14 cellular contexts compared by ENCODE assay signal in genomic region chr17:78600181-78600651, GRCh38. TPM values are rescaled to one million over a fixed set of nuclear protein-coding genes. Genes with fewer than 3 reads are reported as not detected.
DNase-seq lines count a peak whose midpoint lies in the region; ATAC-seq, FAIRE-seq and TF ChIP-seq lines count a peak whose summit lies in the region.
"Had no signal": no experiment of that assay in that cellular context is flagged by ENCODE, and none has a peak within 500 bp of the region (broad histone marks: within the 10 kb centered on the region; RNA-seq: fewer than 3 reads in every experiment).

No MANE protein-coding gene starts in this region.

- no peak overlapping the region for H4K8ac ChIP-seq in neuronal stem cell (ENCODE audit: low read depth, low read length)

- H3K27me3 ChIP-seq in GM23248 (replicated peaks; ENCODE audit: insufficient read depth) (no peaks in the 10 kb centered on the region), endothelial cell of umbilical vein (ENCODE audit: control insufficient read depth in 2 of 2, insufficient read depth in 2 of 2, low read length in 2 of 2) (no peaks in the 10 kb centered on the region), neuronal stem cell (ENCODE audit: control insufficient read depth in 3 of 3, insufficient read depth in 3 of 3, low read depth in 1 of 3, low read length in 3 of 3) (peaks cover 0 to 12% (median 0%) of the 10 kb centered on the region in 3 experiments), A673 (replicated peaks; ENCODE audit: insufficient read depth, low read depth, low read length, poor library complexity) (no peaks in the 10 kb centered on the region), PC-3 (ENCODE audit: low read length) (no peaks in the 10 kb centered on the region)
- H3K27me3 ChIP-seq: hepatocyte had no signal

- no peaks in the 10 kb centered on the region for H3K79me1 ChIP-seq in neuronal stem cell (ENCODE audit: low read depth, low read length)

- H3F3A ChIP-seq in GM23248 (ENCODE audit: insufficient read depth) (no peaks in the 10 kb centered on the region), PC-3 (ENCODE audit: low read length, unreplicated experiment) (no peaks in the 10 kb centered on the region)

- H4K20me1 ChIP-seq in GM23248 (ENCODE audit: insufficient read depth): no peaks in the 10 kb centered on the region
- H4K20me1 ChIP-seq in endothelial cell of umbilical vein (replicated peaks; ENCODE audit: control insufficient read depth, extremely low read depth, insufficient read depth, low read length): no peaks in the 10 kb centered on the region
- no peaks in the 10 kb centered on the region for H4K20me1 ChIP-seq in PC-3 (ENCODE audit: low read length)

- in situ Hi-C loops in GM23248 (cut with MboI): no loop called here

- H3K79me2 ChIP-seq in GM23248 (ENCODE audit: insufficient read depth) (no peaks in the 10 kb centered on the region), endothelial cell of umbilical vein (ENCODE audit: control insufficient read depth, insufficient read depth, low read length) (no peaks in the 10 kb centered on the region), PC-3 (ENCODE audit: low read length) (no peaks in the 10 kb centered on the region)
- H3K79me2 ChIP-seq: hepatocyte had no signal

- peak overlapping the region; percentile 59 for H3K4ac ChIP-seq in neuronal stem cell (ENCODE audit: low read length)

- no peak overlapping the region for H2BK12ac ChIP-seq in neuronal stem cell (ENCODE audit: low read length)

- H2AFZ ChIP-seq in GM23248 (no peak overlapping the region), endothelial cell of umbilical vein (ENCODE audit: low read depth, low read length) (no peak overlapping the region), neuronal stem cell (ENCODE audit: low read length) (no peak overlapping the region), PC-3 (ENCODE audit: low read length) (no peak overlapping the region)
- H2AFZ ChIP-seq: hepatocyte had no signal

- no peak overlapping the region for H3K18ac ChIP-seq in neuronal stem cell (ENCODE audit: low read length)

- BruUV-seq in endothelial cell of umbilical vein (replicated peaks; lab: Mats Ljungman, UMichigan) (no TSS peak), A673 (replicated peaks; lab: Mats Ljungman, UMichigan) (no TSS peak), PC-3 (replicated peaks; lab: Mats Ljungman, UMichigan) (no TSS peak)

- TF ChIP-seq POLR2A in endothelial cell of umbilical vein (IDR thresholded peaks at IDR 0.05; ENCODE audit: low read depth, low read length): no peak

- no peak for TF ChIP-seq CTCF in endothelial cell of umbilical vein (IDR thresholded peaks at IDR 0.05; ENCODE audit: extremely low read depth in 1 of 2, insufficient read depth in 1 of 2, low read depth in 1 of 2, low read length in 2 of 2)
- TF ChIP-seq CTCF in A673 (conservative IDR thresholded peaks at IDR 0.05; ENCODE audit: low read depth, low read length): no peak
- no peak for TF ChIP-seq CTCF in PC-3 (conservative IDR thresholded peaks at IDR 0.05; ENCODE audit: low read depth, low read length)

- H3K9me1 ChIP-seq in endothelial cell of umbilical vein (replicated peaks; ENCODE audit: control insufficient read depth, extremely low read depth, insufficient read depth, low read length): no peaks in the 10 kb centered on the region

- H3K9me3 ChIP-seq in GM23248 (ENCODE audit: low read depth): no peaks in the 10 kb centered on the region
- H3K9me3 ChIP-seq in endothelial cell of umbilical vein (replicated peaks; ENCODE audit: control insufficient read depth, insufficient read depth, low read length): no peaks in the 10 kb centered on the region
- no peaks in the 10 kb centered on the region for H3K9me3 ChIP-seq in neuronal stem cell (replicated peaks in 1 of 2; ENCODE audit: control insufficient read depth in 2 of 2, insufficient read depth in 1 of 2, low read depth in 1 of 2, low read length in 2 of 2)
- no peaks in the 10 kb centered on the region for H3K9me3 ChIP-seq in A673 (ENCODE audit: low read depth, low read length, poor library complexity, severe bottlenecking)
- H3K9me3 ChIP-seq in PC-3 (ENCODE audit: low read length): no peaks in the 10 kb centered on the region
- H3K9me3 ChIP-seq: prostate gland had no signal

- H2BK120ac ChIP-seq in neuronal stem cell (ENCODE audit: low read depth, low read length): no peak overlapping the region

- POLR2A ChIA-PET in endothelial cell of umbilical vein (lab: Charles Lee): interaction anchor here (0.6 kb wide), 1 partner anchor 160 kb away, joined by 9 read pairs; no protein-coding TSS in a partner anchor
- POLR2A ChIA-PET in A673 (lab: Charles Lee; ENCODE audit: low non-redundant PET): no interaction called here
- POLR2A ChIA-PET in PC-3 (lab: Charles Lee; ENCODE audit: unreplicated experiment): no interaction called here

- dilution Hi-C loops in endothelial cell of umbilical vein (cut with MboI; ENCODE audit: extremely low pct_ligation_motif_present, low sequenced_read_pairs): no loop called here

- H3K9me2 ChIP-seq in GM23248 (ENCODE audit: insufficient read depth) (no peaks in the 10 kb centered on the region), PC-3 (replicated peaks; ENCODE audit: low read length) (no peaks in the 10 kb centered on the region)

- H3K36me3 ChIP-seq in GM23248 (ENCODE audit: low read depth): no peaks in the 10 kb centered on the region
- no peaks in the 10 kb centered on the region for H3K36me3 ChIP-seq in endothelial cell of umbilical vein (ENCODE audit: control insufficient read depth in 2 of 2, extremely low read depth in 1 of 2, insufficient read depth in 2 of 2, low read length in 2 of 2)
- no peaks in the 10 kb centered on the region for H3K36me3 ChIP-seq in neuronal stem cell (replicated peaks in 1 of 2; ENCODE audit: control insufficient read depth in 2 of 2, insufficient read depth in 2 of 2, low read length in 2 of 2)
- H3K36me3 ChIP-seq in A673 (ENCODE audit: insufficient read depth, low read length, poor library complexity, severe bottlenecking): no peaks in the 10 kb centered on the region
- no peaks in the 10 kb centered on the region for H3K36me3 ChIP-seq in PC-3 (ENCODE audit: low read depth, low read length)
- H3K36me3 ChIP-seq: prostate gland had no signal

- no peak overlapping the region for H2BK15ac ChIP-seq in neuronal stem cell (ENCODE audit: low read length)

- H3K14ac ChIP-seq in neuronal stem cell (ENCODE audit: low read length): no peak overlapping the region

- no peak for FAIRE-seq in endothelial cell of umbilical vein (lab: Jason Lieb, UNC)

- no peak overlapping the region for H3K27ac ChIP-seq in GM23248
- no peak overlapping the region for H3K27ac ChIP-seq in endothelial cell of umbilical vein (ENCODE audit: insufficient read depth, low read depth, low read length)
- H3K27ac ChIP-seq in neuronal stem cell (replicated peaks; ENCODE audit: low read length): no peak overlapping the region
- no peak overlapping the region for H3K27ac ChIP-seq in A673 (ENCODE audit: low read depth, low read length, poor library complexity, severe bottlenecking)
- no peak overlapping the region for H3K27ac ChIP-seq in PC-3 (ENCODE audit: low read length)
- H3K27ac ChIP-seq: hepatocyte, prostate gland had no signal

- 39 to 40% methylated on average over 9 of the region's 9 CpGs for WGBS in GM23248 (ENCODE audit: low coverage in 1 of 2, low lambda C conversion rate in 2 of 2, missing lambda C conversion rate in 2 of 2), 2 experiments
- WGBS in neuronal stem cell (ENCODE audit: extremely low coverage in 2 of 2, insufficient read length in 2 of 2, insufficient replicate concordance in 1 of 2), 2 donors: no CpG with 5 or more reads among the region's 9 CpGs

- H2BK5ac ChIP-seq in neuronal stem cell (ENCODE audit: low read length): no peak overlapping the region

- DNase-seq in GM23248: peak; percentile 48
- peak; percentile 26 for DNase-seq in OCI-M1 (lab: John Stamatoyannopoulos, UW)
- DNase-seq in endothelial cell of umbilical vein (ENCODE audit: low read depth, low spot score): peak; percentile 52
- no peak for DNase-seq in neuronal stem cell (ENCODE audit: low spot score)
- no peak for DNase-seq in activated naive CD4-positive, alpha-beta T cell (lab: John Stamatoyannopoulos, UW)
- no peak for DNase-seq in A673 (ENCODE audit: low spot score)
- no peak for DNase-seq in PC-3
- DNase-seq: activated CD4-positive, alpha-beta T cell treated with anti-CD3 and anti-CD28 coated beads, Interleukin-2, amount 10 ng/mL, durations not matched to agents 24 days and 14 days; CD8-positive, alpha-beta T cell; cerebellar nuclear complex; naive B cell had no signal

- intact Hi-C loops in endothelial cell of umbilical vein (cut with micrococcal nuclease): no loop called here
- intact Hi-C loops in A673 (cut with micrococcal nuclease; ENCODE audit: unreplicated experiment): no loop called here
- intact Hi-C loops in PC-3 (cut with micrococcal nuclease): no loop called here

- CTCF ChIA-PET in endothelial cell of umbilical vein (lab: Charles Lee): interaction anchor here (1.4 to 2.4 kb wide), 3 partner anchors 46 to 107 kb away, joined by 3 to 6 read pairs (median 5); no protein-coding TSS in a partner anchor
- CTCF ChIA-PET in A673 (lab: Charles Lee): no interaction called here
- CTCF ChIA-PET in PC-3 (lab: Charles Lee): interaction anchor here (0.6 kb wide), 1 partner anchor 509 kb away, joined by 3 read pairs; no protein-coding TSS in a partner anchor

- H3K9ac ChIP-seq in GM23248 (no peak overlapping the region), endothelial cell of umbilical vein (replicated peaks; ENCODE audit: extremely low read depth, insufficient read depth, low read length) (no peak overlapping the region), neuronal stem cell (ENCODE audit: low read depth, low read length, poor library complexity) (no peak overlapping the region), PC-3 (ENCODE audit: low read length) (no peak overlapping the region)

- no peak for ATAC-seq in PC-3
- ATAC-seq: CD8-positive, alpha-beta T cell; left lobe of liver had no signal

- no peak overlapping the region for H2AK5ac ChIP-seq in neuronal stem cell (ENCODE audit: low read depth, low read length)

- no peak overlapping the region for H3K23ac ChIP-seq in neuronal stem cell (ENCODE audit: low read depth, low read length, poor library complexity)

- peaks cover 15% of the 10 kb centered on the region for H3K4me1 ChIP-seq in GM23248 (ENCODE audit: insufficient read depth)
- no peaks in the 10 kb centered on the region for H3K4me1 ChIP-seq in endothelial cell of umbilical vein (ENCODE audit: control insufficient read depth, extremely low read depth, insufficient read depth, low read length)
- H3K4me1 ChIP-seq in neuronal stem cell (ENCODE audit: control insufficient read depth in 2 of 2, insufficient read depth in 1 of 2, low read depth in 1 of 2, low read length in 2 of 2): no peaks in the 10 kb centered on the region
- peaks cover 12% of the 10 kb centered on the region for H3K4me1 ChIP-seq in A673 (ENCODE audit: insufficient read depth, low read length, poor library complexity, severe bottlenecking)
- no peaks in the 10 kb centered on the region for H3K4me1 ChIP-seq in PC-3 (ENCODE audit: insufficient read depth, low read length)
- H3K4me1 ChIP-seq: prostate gland had no signal

- H3K4me2 ChIP-seq in GM23248 (ENCODE audit: unreplicated experiment) (no peak overlapping the region), endothelial cell of umbilical vein (ENCODE audit: insufficient read depth, low read length) (no peak overlapping the region), neuronal stem cell (ENCODE audit: insufficient read depth, low read length, poor library complexity, severe bottlenecking) (no peak overlapping the region), PC-3 (ENCODE audit: low read length) (no peak overlapping the region)
- H3K4me2 ChIP-seq: hepatocyte had no signal

- H4K91ac ChIP-seq in neuronal stem cell (ENCODE audit: low read depth, low read length, poor library complexity): no peak overlapping the region

- H3K4me3 ChIP-seq in GM23248 (no peak overlapping the region), endothelial cell of umbilical vein (replicated peaks in 1 of 3; ENCODE audit: insufficient read depth in 1 of 3, low read depth in 1 of 3, low read length in 3 of 3) (no peak overlapping the region), neuronal stem cell (ENCODE audit: low read length in 2 of 2) (no peak overlapping the region), A673 (ENCODE audit: low read depth, low read length, poor library complexity, severe bottlenecking) (no peak overlapping the region), PC-3 (ENCODE audit: low read length) (no peak overlapping the region)
- H3K4me3 ChIP-seq: hepatocyte, prostate gland had no signal

RNA-seq across cellular contexts. Expression of gene DNAH17, which starts 23.0 kb away (rescaled TPM):
- not detected in 2 replicates for total RNA-seq in GM23248 (2014; rRNA removed; shearing (Covaris generic))
- polyA plus RNA-seq in GM23248 (2016; fragmentation: Nextera tagmentation; extraction: Ambion mirVana) (0.18 and 0.64 TPM in 2 replicates), endothelial cell of umbilical vein (not detected in 2 replicates)
- total RNA-seq in endothelial cell of umbilical vein (not detected in 2 replicates), A673 (2021) (0.11 and 0.22 TPM in 2 replicates), PC-3 (2014; rRNA removed) (0.04 and 0.23 TPM in 2 replicates)
- 0.03 TPM in 1 of 2 replicates, not detected in the other for polyA plus RNA-seq in endothelial cell of umbilical vein (2011; cell fraction: cytosol; rRNA removed)
- polyA plus RNA-seq in endothelial cell of umbilical vein (2011; cell fraction: nucleus; rRNA removed): not detected in 2 replicates
- polyA plus RNA-seq in endothelial cell of umbilical vein (2012): 0.55 and 0.76 TPM in 2 replicates
- not detected in 2 replicates for polyA minus RNA-seq in endothelial cell of umbilical vein
- polyA minus RNA-seq in endothelial cell of umbilical vein (2011; cell fraction: cytosol; rRNA and poly(A)+ RNA removed): 2.8 TPM
- polyA minus RNA-seq in endothelial cell of umbilical vein (2011; cell fraction: nucleus; rRNA and poly(A)+ RNA removed): not detected in 2 replicates
- 0.03 TPM for polyA plus RNA-seq in neuronal stem cell (2013, experiment 1 of 2)
- polyA plus RNA-seq in neuronal stem cell (2013, experiment 2 of 2): 0.04 TPM
- total RNA-seq: left lobe of liver had no signal

Comparison
In these comparisons a context has a peak if more than half of its experiments do, and no peak if none do; other contexts are left out.
1. DNase-seq: peak in GM23248 (single experiment), OCI-M1 (single experiment) and endothelial cell of umbilical vein (single experiment); none in neuronal stem cell (single experiment), activated naive CD4-positive, alpha-beta T cell (0 of 4), A673 (single experiment) and PC-3 (single experiment).